In genomic region chr7:1137517-1138167, GRCh38 we compare ENCODE assay signal across 8 cellular contexts. TPM values are rescaled to one million over a fixed set of nuclear protein-coding genes. Genes with fewer than 3 reads are reported as not detected.
DNase-seq lines count a peak whose midpoint lies in the region; ATAC-seq and TF ChIP-seq lines count a peak whose summit lies in the region.

No MANE protein-coding gene starts in this region.

- no peak for TF ChIP-seq CTCF in BE2C (IDR thresholded peaks at IDR 0.05; ENCODE audit: low read depth, low read length)

- no peak overlapping the region for H3K27ac ChIP-seq in iPS-20b (ENCODE audit: low read length)

- H3K4me3 ChIP-seq in BE2C (ENCODE audit: low read depth, low read length) (peak overlapping the region; percentile 91), iPS-20b (ENCODE audit: low read length) (peak overlapping the region; percentile 79)

- H3K4me1 ChIP-seq in BE2C = peaks cover 7% of the 10 kb centered on the region
- peaks cover 6% of the 10 kb centered on the region; the same call in 1 of the 2 replicates for H3K4me1 ChIP-seq in iPS-20b (ENCODE audit: insufficient read depth, low read length)

- POLR2A ChIA-PET in activated naive CD8-positive, alpha-beta T cell treated with anti-CD3 and anti-CD28 coated beads, Interleukin-2, amount 10 ng/mL, durations not matched to agents 7 days and 5 days (lab: Charles Lee) = interaction anchor here (1.0 to 2.5 kb wide), 6 partner anchors 14 to 64 kb away, joined by 3 to 21 read pairs (median 5); partner anchors contain the start of gene ZFAND2A

- H3K36me3 Mint-ChIP-seq in activated naive CD8-positive, alpha-beta T cell treated with anti-CD3 and anti-CD28 coated beads, Interleukin-2, amount 10 ng/mL, durations not matched to agents 7 days and 5 days = peaks cover 4% of the 10 kb centered on the region
- H3K36me3 Mint-ChIP-seq in stimulated activated naive CD8-positive, alpha-beta T cell treated with anti-CD3 and anti-CD28 coated beads, Interleukin-15, Interleukin-2, amounts not matched to agents 100 ng/mL and 50 ng/mL, for 24 hours (ENCODE audit: low read depth) = peaks cover 5% of the 10 kb centered on the region

- no peaks in the 10 kb centered on the region for H3K9me3 Mint-ChIP-seq in activated naive CD8-positive, alpha-beta T cell treated with anti-CD3 and anti-CD28 coated beads, Interleukin-2, amount 10 ng/mL, durations not matched to agents 7 days and 5 days
- H3K9me3 Mint-ChIP-seq in stimulated activated naive CD8-positive, alpha-beta T cell treated with anti-CD3 and anti-CD28 coated beads, Interleukin-15, Interleukin-2, amounts not matched to agents 100 ng/mL and 50 ng/mL, for 24 hours = no peaks in the 10 kb centered on the region

- H3K4me3 Mint-ChIP-seq in activated naive CD8-positive, alpha-beta T cell treated with anti-CD3 and anti-CD28 coated beads, Interleukin-2, amount 10 ng/mL, durations not matched to agents 7 days and 5 days = peak overlapping the region; percentile 91
- H3K4me3 Mint-ChIP-seq in stimulated activated naive CD8-positive, alpha-beta T cell treated with anti-CD3 and anti-CD28 coated beads, Interleukin-15, Interleukin-2, amounts not matched to agents 100 ng/mL and 50 ng/mL, for 24 hours = peak overlapping the region; percentile 87

- H3K9me3 ChIP-seq in BE2C (no peaks in the 10 kb centered on the region), iPS-20b (ENCODE audit: insufficient read depth, low read depth, low read length) (no peaks in the 10 kb centered on the region)

- no peak for DNase-seq in BE2C
- no peak for DNase-seq in activated naive CD8-positive, alpha-beta T cell treated with anti-CD3 and anti-CD28 coated beads, Interleukin-2, amount 10 ng/mL, durations not matched to agents 7 days and 5 days
- no peak for DNase-seq in inferior parietal cortex (ENCODE audit: extremely low spot score)
- no peak for DNase-seq in cerebellar nuclear complex (lab: John Stamatoyannopoulos, UW)

- peak overlapping the region; percentile 75 for H3K9ac ChIP-seq in iPS-20b (ENCODE audit: low read depth, low read length)

- H3K27me3 ChIP-seq in BE2C (no peaks in the 10 kb centered on the region), iPS-20b (ENCODE audit: insufficient read depth, low read length) (no peaks in the 10 kb centered on the region)

- ATAC-seq in GM19351 (IDR thresholded peaks at IDR 0.05; ENCODE audit: unreplicated experiment) = peak; percentile 62
- ATAC-seq in HG03378 (IDR thresholded peaks at IDR 0.05; ENCODE audit: unreplicated experiment) = peak; percentile 32
- peak; percentile 74 for ATAC-seq in activated naive CD8-positive, alpha-beta T cell treated with anti-CD3 and anti-CD28 coated beads, Interleukin-2, amount 10 ng/mL, durations not matched to agents 7 days and 5 days (ENCODE audit: low read depth)

- H3K36me3 ChIP-seq in BE2C (no peaks in the 10 kb centered on the region), iPS-20b (ENCODE audit: insufficient read depth, low read depth, low read length) (peaks cover 5% of the 10 kb centered on the region; the same call in 1 of the 2 replicates)

- H3K27me3 Mint-ChIP-seq in activated naive CD8-positive, alpha-beta T cell treated with anti-CD3 and anti-CD28 coated beads, Interleukin-2, amount 10 ng/mL, durations not matched to agents 7 days and 5 days = no peaks in the 10 kb centered on the region
- H3K27me3 Mint-ChIP-seq in stimulated activated naive CD8-positive, alpha-beta T cell treated with anti-CD3 and anti-CD28 coated beads, Interleukin-15, Interleukin-2, amounts not matched to agents 100 ng/mL and 50 ng/mL, for 24 hours = no peaks in the 10 kb centered on the region

- H3K4me1 Mint-ChIP-seq in activated naive CD8-positive, alpha-beta T cell treated with anti-CD3 and anti-CD28 coated beads, Interleukin-2, amount 10 ng/mL, durations not matched to agents 7 days and 5 days = peaks cover 12% of the 10 kb centered on the region
- H3K4me1 Mint-ChIP-seq in stimulated activated naive CD8-positive, alpha-beta T cell treated with anti-CD3 and anti-CD28 coated beads, Interleukin-15, Interleukin-2, amounts not matched to agents 100 ng/mL and 50 ng/mL, for 24 hours (ENCODE audit: low read depth) = peaks cover 24% of the 10 kb centered on the region

- H3K27ac Mint-ChIP-seq in activated naive CD8-positive, alpha-beta T cell treated with anti-CD3 and anti-CD28 coated beads, Interleukin-2, amount 10 ng/mL, durations not matched to agents 7 days and 5 days = peak overlapping the region; percentile 90
- peak overlapping the region; percentile 90 for H3K27ac Mint-ChIP-seq in stimulated activated naive CD8-positive, alpha-beta T cell treated with anti-CD3 and anti-CD28 coated beads, Interleukin-15, Interleukin-2, amounts not matched to agents 100 ng/mL and 50 ng/mL, for 24 hours

RNA-seq across cellular contexts. Expression of gene ZFAND2A, which starts 22.4 kb away (rescaled TPM):
- polyA plus RNA-seq in BE2C (2012; ENCODE audit: insufficient read depth, insufficient read length, low read depth) = 103 TPM
- 10 to 100 TPM; 31.3 to 33.2 TPM for total RNA-seq in activated naive CD8-positive, alpha-beta T cell treated with anti-CD3 and anti-CD28 coated beads, Interleukin-2, amount 10 ng/mL, durations not matched to agents 7 days and 5 days

RNA-seq across cellular contexts. Expression of gene GPER1, which starts 49.7 kb away (rescaled TPM):
- polyA plus RNA-seq in BE2C (2012; ENCODE audit: insufficient read depth, insufficient read length, low read depth) = 6.5 TPM
- total RNA-seq in activated naive CD8-positive, alpha-beta T cell treated with anti-CD3 and anti-CD28 coated beads, Interleukin-2, amount 10 ng/mL, durations not matched to agents 7 days and 5 days = under 1 TPM; 0.19 to 0.26 TPM
